Comparison of ENCODE assay signal across 1 cellular context in the genomic region with DNA sequence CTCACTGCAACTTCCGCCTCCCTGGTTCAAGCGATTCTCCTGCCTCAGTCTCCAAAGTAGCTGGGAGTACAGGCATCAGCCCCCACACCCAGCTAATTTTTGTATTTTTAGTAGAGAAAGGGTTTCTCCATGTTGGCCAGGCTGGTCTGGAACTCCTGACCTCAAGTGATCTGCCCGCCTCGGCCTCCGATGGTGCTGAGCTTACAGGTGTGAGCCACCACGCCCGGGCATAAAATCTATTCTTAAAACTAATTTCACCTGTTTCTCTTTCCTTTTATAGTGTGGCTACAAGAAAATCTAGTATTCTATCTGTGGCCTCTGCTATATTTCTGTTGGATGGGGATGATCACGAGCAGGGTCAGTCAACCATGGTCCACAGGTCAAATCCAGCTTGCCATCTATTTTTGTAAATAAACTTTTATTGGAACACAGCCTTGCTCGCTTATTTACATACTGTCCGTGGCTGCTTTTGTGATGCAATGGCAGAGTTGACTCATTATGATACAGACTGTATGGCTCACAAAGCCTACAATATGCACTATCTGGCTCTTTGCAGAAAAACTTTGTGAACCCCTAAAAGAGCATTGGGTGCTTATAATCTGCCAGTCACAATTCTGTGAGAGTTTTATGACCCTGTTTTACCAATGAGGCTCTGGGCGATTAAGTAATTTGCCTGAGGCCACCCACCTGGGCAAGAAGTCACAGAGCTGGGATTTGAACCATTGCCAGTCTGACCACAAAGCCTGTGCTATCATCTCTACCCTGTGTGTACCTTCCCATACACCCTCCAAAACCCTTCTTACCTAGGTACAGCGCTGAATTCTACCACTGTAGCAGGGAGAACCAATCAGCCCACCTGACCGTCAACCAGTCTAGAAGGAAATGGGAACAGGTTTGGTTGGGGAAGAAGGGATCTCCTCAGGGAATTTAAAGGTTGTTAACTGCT.
TF ChIP-seq lines count a peak whose summit lies in the region.

No MANE protein-coding gene starts in this region.

TF ChIP-seq in K562, 482 proteins besides CTCF, POLR2A, EP300 and RAD21 (continued from another document):
- TF ChIP-seq, protein P1, sequence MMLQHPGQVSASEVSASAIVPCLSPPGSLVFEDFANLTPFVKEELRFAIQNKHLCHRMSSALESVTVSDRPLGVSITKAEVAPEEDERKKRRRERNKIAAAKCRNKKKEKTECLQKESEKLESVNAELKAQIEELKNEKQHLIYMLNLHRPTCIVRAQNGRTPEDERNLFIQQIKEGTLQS (IDR thresholded peaks at IDR 0.05): peak; percentile 58; the same call in 1 of the 2 replicates
- TF ChIP-seq, protein P1 (CRISPR knock-in tag; conservative IDR thresholded peaks at IDR 0.05): no peak
- no peak for TF ChIP-seq ZNF282 (CRISPR knock-in tag; IDR thresholded peaks at IDR 0.05)
- TF ChIP-seq, protein P2, sequence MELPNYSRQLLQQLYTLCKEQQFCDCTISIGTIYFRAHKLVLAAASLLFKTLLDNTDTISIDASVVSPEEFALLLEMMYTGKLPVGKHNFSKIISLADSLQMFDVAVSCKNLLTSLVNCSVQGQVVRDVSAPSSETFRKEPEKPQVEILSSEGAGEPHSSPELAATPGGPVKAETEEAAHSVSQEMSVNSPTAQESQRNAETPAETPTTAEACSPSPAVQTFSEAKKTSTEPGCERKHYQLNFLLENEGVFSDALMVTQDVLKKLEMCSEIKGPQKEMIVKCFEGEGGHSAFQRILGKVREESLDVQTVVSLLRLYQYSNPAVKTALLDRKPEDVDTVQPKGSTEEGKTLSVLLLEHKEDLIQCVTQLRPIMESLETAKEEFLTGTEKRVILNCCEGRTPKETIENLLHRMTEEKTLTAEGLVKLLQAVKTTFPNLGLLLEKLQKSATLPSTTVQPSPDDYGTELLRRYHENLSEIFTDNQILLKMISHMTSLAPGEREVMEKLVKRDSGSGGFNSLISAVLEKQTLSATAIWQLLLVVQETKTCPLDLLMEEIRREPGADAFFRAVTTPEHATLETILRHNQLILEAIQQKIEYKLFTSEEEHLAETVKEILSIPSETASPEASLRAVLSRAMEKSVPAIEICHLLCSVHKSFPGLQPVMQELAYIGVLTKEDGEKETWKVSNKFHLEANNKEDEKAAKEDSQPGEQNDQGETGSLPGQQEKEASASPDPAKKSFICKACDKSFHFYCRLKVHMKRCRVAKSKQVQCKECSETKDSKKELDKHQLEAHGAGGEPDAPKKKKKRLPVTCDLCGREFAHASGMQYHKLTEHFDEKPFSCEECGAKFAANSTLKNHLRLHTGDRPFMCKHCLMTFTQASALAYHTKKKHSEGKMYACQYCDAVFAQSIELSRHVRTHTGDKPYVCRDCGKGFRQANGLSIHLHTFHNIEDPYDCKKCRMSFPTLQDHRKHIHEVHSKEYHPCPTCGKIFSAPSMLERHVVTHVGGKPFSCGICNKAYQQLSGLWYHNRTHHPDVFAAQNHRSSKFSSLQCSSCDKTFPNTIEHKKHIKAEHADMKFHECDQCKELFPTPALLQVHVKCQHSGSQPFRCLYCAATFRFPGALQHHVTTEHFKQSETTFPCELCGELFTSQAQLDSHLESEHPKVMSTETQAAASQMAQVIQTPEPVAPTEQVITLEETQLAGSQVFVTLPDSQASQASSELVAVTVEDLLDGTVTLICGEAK (IDR thresholded peaks at IDR 0.05): peak; percentile 59
- TF ChIP-seq, protein P2 (CRISPR knock-in tag; IDR thresholded peaks at IDR 0.05): no peak
TF ChIP-seq in K562: peak in this region for 8.
